Comparison of ENCODE assay signal across 8 cellular contexts in the genomic region with DNA sequence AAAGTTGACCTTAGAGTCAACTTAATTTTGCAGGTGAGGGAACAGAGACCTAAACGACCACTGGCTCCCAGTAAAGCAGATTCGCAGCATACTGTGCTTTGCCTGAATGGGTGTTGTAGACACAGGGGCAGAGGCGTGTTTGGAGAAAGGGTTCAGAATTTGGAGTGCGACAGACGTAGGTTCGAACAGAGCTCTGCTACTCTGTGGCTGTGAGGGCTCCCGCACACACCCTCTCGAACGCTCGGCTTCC. TPM values are rescaled to one million over a fixed set of nuclear protein-coding genes. Genes with fewer than 3 reads are reported as not detected.
DNase-seq lines count a peak whose midpoint lies in the region; ATAC-seq and TF ChIP-seq lines count a peak whose summit lies in the region.

No MANE protein-coding gene starts in this region.

- H3K4me1 ChIP-seq in HUES64 (ENCODE audit: insufficient read depth, low read length) (peaks cover 5% of the 10 kb centered on the region; the same call in 1 of the 2 replicates), colonic mucosa (no peaks in the 10 kb centered on the region)

- H3K27me3 Mint-ChIP-seq in naive B cell, result no peaks in the 10 kb centered on the region

- H3K36me3 Mint-ChIP-seq in naive B cell, result no peaks in the 10 kb centered on the region

- H3K9me3 Mint-ChIP-seq in naive B cell, result no peaks in the 10 kb centered on the region

- POLR2A ChIA-PET in AG04449 (lab: Yijun Ruan, JAX), result no interaction called here

- H3K9ac ChIP-seq in HUES64 (ENCODE audit: low read depth, low read length) (peak overlapping the region; percentile 82; the same call in 1 of the 2 replicates), colonic mucosa (ENCODE audit: low read depth in 2 of 2, low read length in 2 of 2) (peak overlapping the region; percentile 51 to 83)

- CTCF ChIA-PET in AG04449 (lab: Yijun Ruan, JAX), result interaction anchor here (0.7 to 6.0 kb wide), 23 partner anchors 8 to 287 kb away, joined by 3 to 48 read pairs (median 7); a partner anchor contains a TSS

- no peak for TF ChIP-seq CTCF in AG04449 (IDR thresholded peaks at IDR 0.05; ENCODE audit: insufficient read depth, low read length, missing control alignments)
- no peak for TF ChIP-seq CTCF in colonic mucosa (IDR thresholded peaks at IDR 0.05)

- no peak for ATAC-seq in naive B cell (ENCODE audit: low read depth in 2 of 2)
- no peak for ATAC-seq in GM19395 (IDR thresholded peaks at IDR 0.05; ENCODE audit: unreplicated experiment)
- ATAC-seq in HG02759 (IDR thresholded peaks at IDR 0.05; ENCODE audit: unreplicated experiment), result no peak

- peak overlapping the region in 3 of 6 donors; percentile 50 to 88 (median 86) for H3K27ac Mint-ChIP-seq in naive B cell

- H3K4me1 Mint-ChIP-seq in naive B cell, result peaks cover 9 to 16% (median 15%) of the 10 kb centered on the region in 3 donors

- H3K27me3 ChIP-seq in HUES64 (ENCODE audit: insufficient read depth, low read length) (peaks cover 27% of the 10 kb centered on the region), colonic mucosa (no peaks in the 10 kb centered on the region)

- intact Hi-C loops in colonic mucosa (cut with DNase I), result no loop called here

- no peaks in the 10 kb centered on the region for H3K9me3 ChIP-seq in HUES64 (ENCODE audit: insufficient read depth, low read depth, low read length)
- no peaks in the 10 kb centered on the region for H3K9me3 ChIP-seq in colonic mucosa

- H3K4me3 ChIP-seq in AG04449 (ENCODE audit: low read depth, low read length) (peak overlapping the region; percentile 55), HUES64 (ENCODE audit: low read length) (peak overlapping the region; percentile 70), colonic mucosa (peak overlapping the region; percentile 72)

- WGBS in HUES64, result 10% methylated on average over 10 of the region's 10 CpGs

- H3K27ac ChIP-seq in HUES64 (ENCODE audit: low read depth, low read length) (no peak overlapping the region), colonic mucosa (peak overlapping the region; percentile 89)

- DNase-seq in AG04449 (ENCODE audit: low read depth, low spot score), result no peak
- no peak for DNase-seq in colonic mucosa
- DNase-seq in naive B cell, result no peak
- no peak for DNase-seq in OCI-M1 (lab: John Stamatoyannopoulos, UW)
- DNase-seq in activated CD4-positive, alpha-beta T cell treated with anti-CD3 and anti-CD28 coated beads, Interleukin-2, amount 50 U/mL, for 1 hour, result no peak

- no peaks in the 10 kb centered on the region for H3K36me3 ChIP-seq in HUES64 (ENCODE audit: insufficient read depth, low read length)
- no peaks in the 10 kb centered on the region for H3K36me3 ChIP-seq in colonic mucosa

- peak overlapping the region; percentile 74 to 93 (median 84) for H3K4me3 Mint-ChIP-seq in naive B cell

RNA-seq across cellular contexts. Expression of a gene that starts 0.2 kb away (rescaled TPM):
- polyA plus RNA-seq in HUES64 (2013, experiment 1 of 2), result not detected
- not detected for polyA plus RNA-seq in HUES64 (2013, experiment 2 of 2)
- not detected for total RNA-seq in colonic mucosa
- polyA plus RNA-seq in naive B cell (ENCODE audit: low read depth in 6 of 6), result not detected

RNA-seq across cellular contexts. Expression of a gene that starts 31.8 kb away (rescaled TPM):
- 57.4 TPM for polyA plus RNA-seq in HUES64 (2013, experiment 1 of 2)
- polyA plus RNA-seq in HUES64 (2013, experiment 2 of 2), result 66.9 TPM
- total RNA-seq in colonic mucosa, result 10 to 100 TPM; 20.9 to 28.4 TPM
- 10 to 100 TPM; 48.7 to 91.0 (median 71.0) TPM for polyA plus RNA-seq in naive B cell (ENCODE audit: low read depth in 6 of 6)

RNA-seq across cellular contexts. Expression of a gene that starts 32.0 kb away (rescaled TPM):
- 19.5 TPM for polyA plus RNA-seq in HUES64 (2013, experiment 1 of 2)
- polyA plus RNA-seq in HUES64 (2013, experiment 2 of 2), result 20.3 TPM
- total RNA-seq in colonic mucosa, result 10 to 100 TPM; 12.3 to 17.4 TPM
- polyA plus RNA-seq in naive B cell (ENCODE audit: low read depth in 6 of 6), result 10 to 100 TPM in 5 of 6 donors, 1 to 10 TPM in 1; 8.3 to 26.1 (median 21.3) TPM
